10 cellular contexts compared by ENCODE assay signal in the genomic region with DNA sequence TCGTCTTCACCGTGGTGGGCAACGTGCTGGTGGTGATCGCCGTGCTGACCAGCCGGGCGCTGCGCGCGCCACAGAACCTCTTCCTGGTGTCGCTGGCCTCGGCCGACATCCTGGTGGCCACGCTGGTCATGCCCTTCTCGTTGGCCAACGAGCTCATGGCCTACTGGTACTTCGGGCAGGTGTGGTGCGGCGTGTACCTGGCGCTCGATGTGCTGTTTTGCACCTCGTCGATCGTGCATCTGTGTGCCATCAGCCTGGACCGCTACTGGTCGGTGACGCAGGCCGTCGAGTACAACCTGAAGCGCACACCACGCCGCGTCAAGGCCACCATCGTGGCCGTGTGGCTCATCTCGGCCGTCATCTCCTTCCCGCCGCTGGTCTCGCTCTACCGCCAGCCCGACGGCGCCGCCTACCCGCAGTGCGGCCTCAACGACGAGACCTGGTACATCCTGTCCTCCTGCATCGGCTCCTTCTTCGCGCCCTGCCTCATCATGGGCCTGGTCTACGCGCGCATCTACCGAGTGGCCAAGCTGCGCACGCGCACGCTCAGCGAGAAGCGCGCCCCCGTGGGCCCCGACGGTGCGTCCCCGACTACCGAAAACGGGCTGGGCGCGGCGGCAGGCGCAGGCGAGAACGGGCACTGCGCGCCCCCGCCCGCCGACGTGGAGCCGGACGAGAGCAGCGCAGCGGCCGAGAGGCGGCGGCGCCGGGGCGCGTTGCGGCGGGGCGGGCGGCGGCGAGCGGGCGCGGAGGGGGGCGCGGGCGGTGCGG. TPM values are rescaled to one million over a fixed set of nuclear protein-coding genes. Genes with fewer than 3 reads are reported as not detected.
A peak's percentile ranks its signal among the peaks of the same experiment; 100 is the strongest.
DNase-seq lines count a peak whose midpoint lies in the region; ATAC-seq and TF ChIP-seq lines count a peak whose summit lies in the region.
"Had no signal": no experiment of that assay in that cellular context is flagged by ENCODE, and none has a peak within 500 bp of the region (broad histone marks: within the 10 kb centered on the region; RNA-seq: fewer than 3 reads in every experiment).

No MANE protein-coding gene starts in this region.

- H3K27me3 ChIP-seq in right cardiac atrium (ENCODE audit: control insufficient read depth, insufficient read depth) (no peaks in the 10 kb centered on the region), smooth muscle cell (ENCODE audit: low read depth) (peaks cover 29% of the 10 kb centered on the region)

- no peaks in the 10 kb centered on the region for H3K9me3 ChIP-seq in right cardiac atrium (ENCODE audit: control insufficient read depth, low read length)
- no peaks in the 10 kb centered on the region for H3K9me3 ChIP-seq in smooth muscle cell (replicated peaks; ENCODE audit: low read depth)

- H3K4me3 ChIP-seq in right cardiac atrium (ENCODE audit: low read length): peak overlapping the region; percentile 60
- peak overlapping the region; percentile 13 for H3K4me3 ChIP-seq in smooth muscle cell

- ATAC-seq in right cardiac atrium (no peak), HG03342 (IDR thresholded peaks at IDR 0.05; ENCODE audit: unreplicated experiment) (no peak), GM19455 (IDR thresholded peaks at IDR 0.05; ENCODE audit: unreplicated experiment) (no peak), GM21360 (IDR thresholded peaks at IDR 0.05; ENCODE audit: unreplicated experiment) (no peak)

- no peak overlapping the region for H3K4me2 ChIP-seq in smooth muscle cell

- TF ChIP-seq CTCF in VCaP (conservative IDR thresholded peaks at IDR 0.05): no peak
- TF ChIP-seq CTCF in smooth muscle cell (IDR thresholded peaks at IDR 0.05; ENCODE audit: borderline replicate concordance, insufficient read depth, poor library complexity, severe bottlenecking): no peak

- H3K4me1 ChIP-seq in right cardiac atrium (ENCODE audit: control insufficient read depth, insufficient read depth, low read length): no peaks in the 10 kb centered on the region
- no peaks in the 10 kb centered on the region for H3K4me1 ChIP-seq in smooth muscle cell (ENCODE audit: low read depth)

- no peak overlapping the region for H2AFZ ChIP-seq in smooth muscle cell (ENCODE audit: low read depth)

- intact Hi-C loops in right cardiac atrium (cut with DNase I): no loop called here

- WGBS in right cardiac atrium: 9% methylated on average over 105 of the region's 106 CpGs
- WGBS in smooth muscle cell (ENCODE audit: low lambda C conversion rate): 10% methylated on average over 79 of the region's 106 CpGs

- DNase-seq in NCI-H2029 (lab: John Stamatoyannopoulos, UW) (peak; percentile 45), NCI-H2029 treated with DMSO at 0.1 percent for 48 hours (lab: John Stamatoyannopoulos, UW) (no peak), right cardiac atrium (peak in 2 of 3 donors; percentile 6 to 46), smooth muscle cell (lab: John Stamatoyannopoulos, UW; ENCODE audit: unreplicated experiment) (no peak)
- DNase-seq: NCI-H1694 had no signal

- H3K27ac ChIP-seq in VCaP (peak overlapping the region; percentile 72), right cardiac atrium (ENCODE audit: low read length) (peak overlapping the region; percentile 5), smooth muscle cell (ENCODE audit: low read depth) (no peak overlapping the region)

- no peaks in the 10 kb centered on the region for H3K36me3 ChIP-seq in smooth muscle cell (ENCODE audit: low read depth)

- H3K9ac ChIP-seq in smooth muscle cell (ENCODE audit: low read depth): no peak overlapping the region

- H3K79me2 ChIP-seq in smooth muscle cell (ENCODE audit: low read depth): no peaks in the 10 kb centered on the region

- H4K20me1 ChIP-seq in smooth muscle cell (ENCODE audit: low read depth): no peaks in the 10 kb centered on the region

- H3F3A ChIP-seq in smooth muscle cell (ENCODE audit: low read depth): no peaks in the 10 kb centered on the region

RNA-seq across cellular contexts. Expression of a gene that starts 0.8 kb away (rescaled TPM):
- total RNA-seq in right cardiac atrium: 1 to 10 TPM; 3.0 to 4.6 (median 3.5) TPM
- polyA plus RNA-seq in right cardiac atrium: 4.8 TPM
- total RNA-seq in smooth muscle cell: 1.6 and 1.7 TPM in 2 replicates
- polyA plus RNA-seq in smooth muscle cell: 0.53 and 1.5 TPM in 2 replicates
- polyA plus RNA-seq: AG04450 had no signal

Comparison
In these comparisons a context has a peak if more than half of its experiments do, and no peak if none do; other contexts are left out.
1. DNase-seq: peak in NCI-H2029 (single experiment) and right cardiac atrium (2 of 3); none in NCI-H2029 treated with DMSO at 0.1 percent for 48 hours (single experiment) and smooth muscle cell (single experiment).